Comparison of ENCODE assay signal across 12 cellular contexts in genomic region chr16:50338371-50339231, GRCh38. TPM values are rescaled to one million over a fixed set of nuclear protein-coding genes. Genes with fewer than 3 reads are reported as not detected.
A peak's percentile ranks its signal among the peaks of the same experiment; 100 is the strongest.
DNase-seq lines count a peak whose midpoint lies in the region; ATAC-seq, FAIRE-seq and TF ChIP-seq lines count a peak whose summit lies in the region.
"Had no signal": no experiment of that assay in that cellular context is flagged by ENCODE, and none has a peak within 500 bp of the region (broad histone marks: within the 10 kb centered on the region; RNA-seq: fewer than 3 reads in every experiment).

No MANE protein-coding gene starts in this region.

- H3K27me3 ChIP-seq in Peyer's patch, result no peaks in the 10 kb centered on the region
- H3K27me3 ChIP-seq in ascending aorta, result no peaks in the 10 kb centered on the region
- no peaks in the 10 kb centered on the region for H3K27me3 ChIP-seq in suprapubic skin
- H3K27me3 ChIP-seq in GM23338 (ENCODE audit: insufficient read depth), result no peaks in the 10 kb centered on the region
- H3K27me3 ChIP-seq: cardiac muscle cell had no signal

- no peak for TF ChIP-seq POLR2A in Peyer's patch (IDR thresholded peaks at IDR 0.05)
- no peak for TF ChIP-seq POLR2A in suprapubic skin (IDR thresholded peaks at IDR 0.05)
- TF ChIP-seq POLR2A in GM12891 (IDR thresholded peaks at IDR 0.05; ENCODE audit: low read depth, low read length), result no peak

- no peak overlapping the region for H2AFZ ChIP-seq in GM23338

- H3K9me3 ChIP-seq in Peyer's patch (no peaks in the 10 kb centered on the region), ascending aorta (no peaks in the 10 kb centered on the region), suprapubic skin (no peaks in the 10 kb centered on the region)

- H3K4me1 Mint-ChIP-seq in naive thymus-derived CD8-positive, alpha-beta T cell, result peaks cover 17 to 40% (median 25%) of the 10 kb centered on the region in 4 donors
- peaks cover 6% of the 10 kb centered on the region; the same call in 2 of the 3 replicates for H3K4me1 Mint-ChIP-seq in GM23338

- H3K27me3 Mint-ChIP-seq in naive thymus-derived CD8-positive, alpha-beta T cell, result no peaks in the 10 kb centered on the region
- no peaks in the 10 kb centered on the region for H3K27me3 Mint-ChIP-seq in GM23338 (ENCODE audit: insufficient read depth, low read depth, poor library complexity)

- no peak for FAIRE-seq in GM12891 (lab: Jason Lieb, UNC)

- peak overlapping the region in 3 of 4 donors; percentile 6 to 49 (median 9) for H3K27ac ChIP-seq in Peyer's patch
- H3K27ac ChIP-seq in ascending aorta, result peak overlapping the region; percentile 15 to 55
- no peak overlapping the region for H3K27ac ChIP-seq in suprapubic skin
- H3K27ac ChIP-seq in GM23338 (ENCODE audit: low read depth), result no peak overlapping the region
- H3K27ac ChIP-seq: cardiac muscle cell, epithelial cell of prostate had no signal

- no peaks in the 10 kb centered on the region for H3F3A ChIP-seq in GM23338 (replicated peaks; ENCODE audit: low read depth)

- peaks cover 6% of the 10 kb centered on the region; the same call in 1 of the 2 replicates for H4K20me1 ChIP-seq in GM23338 (replicated peaks; ENCODE audit: insufficient read depth)

- H3K4me2 ChIP-seq in GM23338, result no peak overlapping the region

- no peak for TF ChIP-seq EP300 in suprapubic skin (IDR thresholded peaks at IDR 0.05)

- peak overlapping the region; percentile 10 to 98 (median 76) for H3K27ac Mint-ChIP-seq in naive thymus-derived CD8-positive, alpha-beta T cell
- H3K27ac Mint-ChIP-seq in GM23338, result no peak overlapping the region

- H3K36me3 Mint-ChIP-seq in naive thymus-derived CD8-positive, alpha-beta T cell, result peaks cover 0 to 71% (median 16%) of the 10 kb centered on the region in 3 donors
- peaks cover 52% of the 10 kb centered on the region for H3K36me3 Mint-ChIP-seq in GM23338 (ENCODE audit: low read depth)

- no peaks in the 10 kb centered on the region for H3K9me2 ChIP-seq in GM23338 (ENCODE audit: insufficient read depth)

- H3K9me3 Mint-ChIP-seq in naive thymus-derived CD8-positive, alpha-beta T cell, result no peaks in the 10 kb centered on the region
- no peaks in the 10 kb centered on the region for H3K9me3 Mint-ChIP-seq in GM23338

- POLR2A ChIA-PET in naive thymus-derived CD8-positive, alpha-beta T cell (lab: Charles Lee), result no interaction called here

- intact Hi-C loops in ascending aorta (cut with DNase I), result loop anchor here (10.0 kb wide), 1 partner anchor 274 kb away; the partner anchor contains the start of gene HEATR3

- peak overlapping the region in 7 of 10 donors; percentile 8 to 82 (median 61) for H3K4me3 Mint-ChIP-seq in naive thymus-derived CD8-positive, alpha-beta T cell
- H3K4me3 Mint-ChIP-seq in GM23338, result no peak overlapping the region

- peak; percentile 28 to 69 for ATAC-seq in naive thymus-derived CD8-positive, alpha-beta T cell
- no peak for ATAC-seq in GM23338

- DNase-seq in EH (ENCODE audit: low read depth) (peak; percentile 46), Peyer's patch (no peak), ascending aorta (ENCODE audit: low spot score in 2 of 2) (no peak), suprapubic skin (ENCODE audit: low spot score in 2 of 2) (no peak), GM23338 (ENCODE audit: low spot score) (no peak), GM12891 (ENCODE audit: insufficient read length, low spot score) (no peak)
- DNase-seq in naive thymus-derived CD8-positive, alpha-beta T cell, result peak in 4 of 10 donors; percentile 38 to 80 (median 54)
- no peak for DNase-seq in stimulated activated CD4-positive, alpha-beta T cell treated with anti-CD3 and anti-CD28 coated beads, Interleukin-12 subunit alpha, Interleukin-12 subunit beta, amount 100 ng/mL, for 4 hours
- DNase-seq: midbrain, NCI-H2081 had no signal

- TF ChIP-seq CTCF in Peyer's patch (IDR thresholded peaks at IDR 0.05) (no peak), ascending aorta (IDR thresholded peaks at IDR 0.05) (no peak), suprapubic skin (IDR thresholded peaks at IDR 0.05) (no peak), GM23338 (conservative IDR thresholded peaks at IDR 0.05; ENCODE audit: low read depth in 2 of 2) (no peak)

- H3K4me3 ChIP-seq in Peyer's patch (no peak overlapping the region), ascending aorta (no peak overlapping the region), suprapubic skin (no peak overlapping the region), GM23338 (no peak overlapping the region)
- H3K4me3 ChIP-seq: cardiac muscle cell had no signal

- peaks cover 0 to 42% (median 0%) of the 10 kb centered on the region in 3 donors for H3K36me3 ChIP-seq in Peyer's patch
- peaks cover 2 to 22% of the 10 kb centered on the region in 2 donors for H3K36me3 ChIP-seq in ascending aorta
- H3K36me3 ChIP-seq in suprapubic skin, result peaks cover 45% of the 10 kb centered on the region
- peaks cover 23% of the 10 kb centered on the region; the same call in 1 of the 2 replicates for H3K36me3 ChIP-seq in GM23338 (ENCODE audit: insufficient read depth)

- H3K4me1 ChIP-seq in Peyer's patch (peaks cover 0 to 10% (median 1%) of the 10 kb centered on the region in 4 donors), ascending aorta (peaks cover 5 to 59% of the 10 kb centered on the region in 2 donors), suprapubic skin (peaks cover 12% of the 10 kb centered on the region), GM23338 (ENCODE audit: insufficient read depth) (no peaks in the 10 kb centered on the region)

- 75% methylated on average over 8 of the region's 8 CpGs for WGBS in suprapubic skin

- peaks cover 9% of the 10 kb centered on the region for H3K79me2 ChIP-seq in GM23338 (replicated peaks; ENCODE audit: insufficient read depth)

TF ChIP-seq in GM12891, 5 proteins besides CTCF, POLR2A, EP300 and RAD21:
- TF ChIP-seq SPI1 (IDR thresholded peaks at IDR 0.05; ENCODE audit: low read depth, low read length) (no peak), POU2F2 (IDR thresholded peaks at IDR 0.05; ENCODE audit: low read depth, low read length) (no peak), POLR2AphosphoS5 (IDR thresholded peaks at IDR 0.05; ENCODE audit: low read depth, low read length) (no peak), PAX5 (IDR thresholded peaks at IDR 0.05; ENCODE audit: insufficient read depth, low read length, severe bottlenecking) (no peak), TAF1 (IDR thresholded peaks at IDR 0.05; ENCODE audit: low read depth, low read length) (no peak)

RNA-seq across cellular contexts. Expression of gene BRD7, which starts 30.2 kb away (rescaled TPM):
- 10 to 100 TPM; 27.8 to 46.2 (median 36.8) TPM for total RNA-seq in Peyer's patch
- total RNA-seq in ascending aorta, result 17.7 TPM
- total RNA-seq in naive thymus-derived CD8-positive, alpha-beta T cell, result 10 to 100 TPM; 69.1 to 82.8 TPM
- polyA plus RNA-seq in naive thymus-derived CD8-positive, alpha-beta T cell, result 10 to 100 TPM; 42.5 to 62.6 (median 49.1) TPM
- total RNA-seq in suprapubic skin, result 10 to 100 TPM; 53.1 to 62.0 (median 56.2) TPM
- total RNA-seq in GM23338 (2014; rRNA removed; shearing (Covaris generic)), result 86.0 and 93.0 TPM in 2 replicates
- 149 and 211 TPM in 2 replicates for polyA plus RNA-seq in GM23338 (2016; fragmentation: Nextera tagmentation; extraction: Ambion mirVana)
- 34.5 TPM for polyA plus RNA-seq in GM12891 (2012; ENCODE audit: low read depth, missing spikeins)

Comparison
In these comparisons a context has a peak if more than half of its experiments do, and no peak if none do; other contexts are left out.
1. H3K27ac ChIP-seq: peak in Peyer's patch (3 of 4) and ascending aorta (2 of 2); none in suprapubic skin (single experiment) and GM23338 (single experiment).